Comparison of ENCODE assay signal across 9 cellular contexts in genomic region chr4:139416073-139416673, GRCh38. TPM values are rescaled to one million over a fixed set of nuclear protein-coding genes. Genes with fewer than 3 reads are reported as not detected.
DNase-seq lines count a peak whose midpoint lies in the region; ATAC-seq and TF ChIP-seq lines count a peak whose summit lies in the region.
"Had no signal": no experiment of that assay in that cellular context is flagged by ENCODE, and none has a peak within 500 bp of the region (broad histone marks: within the 10 kb centered on the region; RNA-seq: fewer than 3 reads in every experiment).

No MANE protein-coding gene starts in this region.

- no peaks in the 10 kb centered on the region for H3K27me3 ChIP-seq in prostate gland (replicated peaks; ENCODE audit: insufficient read depth)

- no peaks in the 10 kb centered on the region for H3K36me3 ChIP-seq in prostate gland

- TF ChIP-seq CTCF in prostate gland (IDR thresholded peaks at IDR 0.05) = peak in 3 of 4 experiments; percentile 52 to 75 (median 67)

- intact Hi-C loops in prostate gland (cut with DNase I) = loop anchor here (10.0 kb wide), 2 partner anchors 99 to 219 kb away; no protein-coding TSS in a partner anchor

- H3K4me3 ChIP-seq in prostate gland = no peak overlapping the region

- no peaks in the 10 kb centered on the region for H3K4me1 ChIP-seq in prostate gland (replicated peaks)

- H3K9me3 ChIP-seq in prostate gland = no peaks in the 10 kb centered on the region

- H3K27ac ChIP-seq in prostate gland = no peak overlapping the region

- 81% methylated on average over 2 of the region's 2 CpGs for WGBS in prostate gland

- DNase-seq in NCI-H2107 treated with DMSO at 0.1 percent for 48 hours (lab: John Stamatoyannopoulos, UW; ENCODE audit: unreplicated experiment) = peak; percentile 3
- DNase-seq in NCI-H2107 (lab: John Stamatoyannopoulos, UW) = no peak
- DNase-seq in SKM-1 treated with dmso at 0.1 percent for 144 hours (lab: John Stamatoyannopoulos, UW; ENCODE audit: unreplicated experiment) = peak; percentile 57
- peak; percentile 36 for DNase-seq in fibroblast of the conjunctiva (ENCODE audit: low read depth)
- no peak for DNase-seq in prostate gland (ENCODE audit: low spot score)
- DNase-seq in 8988T = no peak
- no peak for DNase-seq in activated T-cell treated with anti-CD3 and anti-CD28 coated beads for 4 hours
- DNase-seq: activated T-cell treated with anti-CD3 and anti-CD28 coated beads, Interleukin-2, amount 50 U/mL, for 4 hours had no signal

- no peak for TF ChIP-seq POLR2A in prostate gland (IDR thresholded peaks at IDR 0.05)

- ATAC-seq in HG02759 (IDR thresholded peaks at IDR 0.05; ENCODE audit: unreplicated experiment) = peak; percentile 45

RNA-seq across cellular contexts. Expression of gene RAB33B, which starts 37.7 kb away (rescaled TPM):
- 10 to 100 TPM in 1 of 2 donors, 1 to 10 TPM in 1; 6.2 to 12.0 TPM for total RNA-seq in prostate gland

Comparison
In these comparisons a context has a peak if more than half of its experiments do, and no peak if none do; other contexts are left out.
1. DNase-seq: peak in NCI-H2107 treated with DMSO at 0.1 percent for 48 hours (single experiment), SKM-1 treated with dmso at 0.1 percent for 144 hours (single experiment) and fibroblast of the conjunctiva (single experiment); none in NCI-H2107 (single experiment), prostate gland (single experiment), 8988T (single experiment) and activated T-cell treated with anti-CD3 and anti-CD28 coated beads for 4 hours (single experiment).